11 cellular contexts compared by ENCODE assay signal in genomic region chr9:112861638-112862555, GRCh38. TPM values are rescaled to one million over a fixed set of nuclear protein-coding genes. Genes with fewer than 3 reads are reported as not detected.
DNase-seq lines count a peak whose midpoint lies in the region; ATAC-seq, FAIRE-seq and TF ChIP-seq lines count a peak whose summit lies in the region.
"Had no signal": no experiment of that assay in that cellular context is flagged by ENCODE, and none has a peak within 500 bp of the region (broad histone marks: within the 10 kb centered on the region; RNA-seq: fewer than 3 reads in every experiment).

No MANE protein-coding gene starts in this region.

- H3K4ac ChIP-seq in trophoblast cell (ENCODE audit: low read depth, low read length) = no peak overlapping the region

- H3K4me3 Mint-ChIP-seq in glutamatergic neuron (ENCODE audit: unreplicated experiment) = no peak overlapping the region
- H3K4me3 Mint-ChIP-seq: activated T-helper 17 cell treated with anti-CD3 and anti-CD28 coated beads, Interleukin-2, amount 50 U/mL, for 72 hours had no signal

- no peak for FAIRE-seq in HTR-8/SVneo (lab: Jason Lieb, UNC)

- no peaks in the 10 kb centered on the region for H3K79me1 ChIP-seq in trophoblast cell (ENCODE audit: low read length)

- H4K8ac ChIP-seq in trophoblast cell (ENCODE audit: low read depth, low read length) = no peak overlapping the region

- no peak overlapping the region for H3K18ac ChIP-seq in trophoblast cell (ENCODE audit: low read length)

- H2BK12ac ChIP-seq in trophoblast cell (ENCODE audit: low read length) = no peak overlapping the region

- H4K91ac ChIP-seq in trophoblast cell (ENCODE audit: low read depth, low read length) = no peak overlapping the region

- peaks cover 6% of the 10 kb centered on the region for H3K9me3 Mint-ChIP-seq in glutamatergic neuron (ENCODE audit: unreplicated experiment)
- H3K9me3 Mint-ChIP-seq: activated T-helper 17 cell treated with anti-CD3 and anti-CD28 coated beads, Interleukin-2, amount 50 U/mL, for 72 hours had no signal

- H2AK5ac ChIP-seq in trophoblast cell (ENCODE audit: low read length) = no peak overlapping the region

- no peak overlapping the region for H2AFZ ChIP-seq in trophoblast cell (ENCODE audit: insufficient read depth, low read length, poor library complexity)
- H2AFZ ChIP-seq: PC-9 had no signal

- peaks cover 4 to 11% of the 10 kb centered on the region in 2 experiments for H3K36me3 ChIP-seq in trophoblast cell (ENCODE audit: control insufficient read depth in 1 of 2, insufficient read depth in 2 of 2, low read length in 2 of 2)

- H3K4me1 Mint-ChIP-seq in glutamatergic neuron (ENCODE audit: low read depth, unreplicated experiment) = peaks cover 8% of the 10 kb centered on the region

- no peak overlapping the region for H3K9ac ChIP-seq in trophoblast cell (ENCODE audit: low read length)

- H3K27me3 Mint-ChIP-seq in glutamatergic neuron (ENCODE audit: unreplicated experiment) = peaks cover 2% of the 10 kb centered on the region
- H3K27me3 Mint-ChIP-seq: activated T-helper 17 cell treated with anti-CD3 and anti-CD28 coated beads, Interleukin-2, amount 50 U/mL, for 72 hours had no signal

- no peak overlapping the region for H3K27ac Mint-ChIP-seq in glutamatergic neuron (ENCODE audit: unreplicated experiment)
- H3K27ac Mint-ChIP-seq: activated T-helper 17 cell treated with anti-CD3 and anti-CD28 coated beads, Interleukin-2, amount 50 U/mL, for 72 hours had no signal

- H3K4me3 ChIP-seq in fibroblast of pulmonary artery (replicated peaks; ENCODE audit: low read depth, low read length) (no peak overlapping the region), trophoblast cell (ENCODE audit: low read depth, low read length) (no peak overlapping the region)
- H3K4me3 ChIP-seq: PC-9 had no signal

- H2BK5ac ChIP-seq in trophoblast cell (ENCODE audit: low read depth, low read length, poor library complexity) = no peak overlapping the region

- no peaks in the 10 kb centered on the region for H3K9me3 ChIP-seq in trophoblast cell (ENCODE audit: insufficient read depth, low read depth, low read length)

- whole genome bisulfite sequencing in trophoblast cell (ENCODE audit: extremely low coverage, insufficient coverage, insufficient read length) = no CpG with 5 or more reads among the region's 19 CpGs

- no peak overlapping the region for H3K23ac ChIP-seq in trophoblast cell (ENCODE audit: low read length)

- no peaks in the 10 kb centered on the region for H3K4me1 ChIP-seq in trophoblast cell (ENCODE audit: control insufficient read depth in 1 of 2, insufficient read depth in 2 of 2, low read length in 2 of 2)

- no peak overlapping the region for H2BK120ac ChIP-seq in trophoblast cell (ENCODE audit: insufficient read depth, low read length, poor library complexity)

- no peaks in the 10 kb centered on the region for H3K36me3 Mint-ChIP-seq in glutamatergic neuron (ENCODE audit: unreplicated experiment)

- DNase-seq in EL (peak; percentile 40), SKM-1 treated with dmso at 0.1 percent for 144 hours (lab: John Stamatoyannopoulos, UW; ENCODE audit: unreplicated experiment) (peak; percentile 46), fibroblast of pulmonary artery (ENCODE audit: low read depth) (peak; percentile 69), trophoblast cell (peak; percentile 17 to 33), NCI-H2107 treated with DMSO at 0.1 percent for 48 hours (lab: John Stamatoyannopoulos, UW; ENCODE audit: unreplicated experiment) (no peak), HTR-8/SVneo (ENCODE audit: insufficient read length, low spot score) (no peak), glutamatergic neuron (no peak)
- DNase-seq: activated CD4-positive, CD25-positive, alpha-beta regulatory T cell; PC-9 had no signal

- no peaks in the 10 kb centered on the region for H3K27me3 ChIP-seq in trophoblast cell (ENCODE audit: insufficient read depth, low read length)

- H3K14ac ChIP-seq in trophoblast cell (ENCODE audit: low read length) = no peak overlapping the region

- H3K4me2 ChIP-seq in trophoblast cell (ENCODE audit: low read length) = no peak overlapping the region
- H3K4me2 ChIP-seq: PC-9 had no signal

- no peak for TF ChIP-seq CTCF in fibroblast of pulmonary artery (IDR thresholded peaks at IDR 0.05; ENCODE audit: low read length, missing control alignments)
- no peak for TF ChIP-seq CTCF in glutamatergic neuron (IDR thresholded peaks at IDR 0.05; ENCODE audit: partially characterized antibody, unreplicated experiment)

- H3K79me2 ChIP-seq in trophoblast cell (ENCODE audit: control insufficient read depth, insufficient read depth, low read length, poor library complexity) = no peaks in the 10 kb centered on the region

- H3K27ac ChIP-seq in trophoblast cell (ENCODE audit: low read depth, low read length) = no peak overlapping the region
- H3K27ac ChIP-seq: PC-9 had no signal

- H4K12ac ChIP-seq in trophoblast cell (ENCODE audit: low read depth, low read length) = no peak overlapping the region

- ATAC-seq in GM19467 (IDR thresholded peaks at IDR 0.05; ENCODE audit: unreplicated experiment) = no peak
- ATAC-seq: activated T-helper 17 cell treated with anti-CD3 and anti-CD28 coated beads, Interleukin-2, amount 50 U/mL, for 72 hours had no signal

RNA-seq across cellular contexts. Expression of gene SLC46A2, which starts 28.8 kb away (rescaled TPM):
- not detected in 2 replicates for polyA plus RNA-seq in trophoblast cell (2013)
- not detected for total RNA-seq in glutamatergic neuron (ENCODE audit: unreplicated experiment)
- total RNA-seq: activated T-helper 17 cell treated with anti-CD3 and anti-CD28 coated beads, Interleukin-2, amount 50 U/mL, for 72 hours; PC-9 had no signal

Comparison
In these comparisons a context has a peak if more than half of its experiments do, and no peak if none do; other contexts are left out.
1. DNase-seq: peak in EL (single experiment), SKM-1 treated with dmso at 0.1 percent for 144 hours (single experiment), fibroblast of pulmonary artery (single experiment) and trophoblast cell (2 of 2); none in NCI-H2107 treated with DMSO at 0.1 percent for 48 hours (single experiment), HTR-8/SVneo (single experiment) and glutamatergic neuron (single experiment).